ENCODE assay signal across 9 cellular contexts in genomic region chr7:93117327-93117726, GRCh38. TPM values are rescaled to one million over a fixed set of nuclear protein-coding genes. Genes with fewer than 3 reads are reported as not detected.
DNase-seq lines count a peak whose midpoint lies in the region; ATAC-seq and TF ChIP-seq lines count a peak whose summit lies in the region.
"Had no signal": no experiment of that assay in that cellular context is flagged by ENCODE, and none has a peak within 500 bp of the region (broad histone marks: within the 10 kb centered on the region; RNA-seq: fewer than 3 reads in every experiment).

No MANE protein-coding gene starts in this region.

- H3K4me3 ChIP-seq in tibial nerve = peak overlapping the region; percentile 28 to 53 (median 42)

- H3K27ac Mint-ChIP-seq in activated CD8-positive, alpha-beta memory T cell treated with anti-CD3 and anti-CD28 coated beads, Interleukin-2, amount 10 ng/mL, durations not matched to agents 7 days and 5 days = peak overlapping the region; percentile 83
- peak overlapping the region; percentile 82 for H3K27ac Mint-ChIP-seq in T-helper 1 cell treated with Interleukin-12 subunit alpha and Interleukin-12 subunit beta and Interleukin-4 antibody, amounts not matched to agents 30 μg/mL and 1 μg/mL, for 36 hours
- H3K27ac Mint-ChIP-seq in immature natural killer cell = peak overlapping the region; percentile 91 to 99 (median 96)

- no peaks in the 10 kb centered on the region for H3K27me3 ChIP-seq in tibial nerve

- H3K9me3 ChIP-seq in tibial nerve = peaks cover 0 to 33% (median 1%) of the 10 kb centered on the region in 4 donors

- ATAC-seq in activated CD8-positive, alpha-beta memory T cell treated with anti-CD3 and anti-CD28 coated beads, Interleukin-2, amount 10 ng/mL, durations not matched to agents 7 days and 5 days = no peak
- no peak for ATAC-seq in GM19452 (IDR thresholded peaks at IDR 0.05; ENCODE audit: unreplicated experiment)
- no peak for ATAC-seq in GM19035 (IDR thresholded peaks at IDR 0.05; ENCODE audit: unreplicated experiment)

- no peak for TF ChIP-seq EP300 in tibial nerve (IDR thresholded peaks at IDR 0.05)

- TF ChIP-seq POLR2A in tibial nerve (IDR thresholded peaks at IDR 0.05) = no peak

- H3K27ac ChIP-seq in tibial nerve = peak overlapping the region in 3 of 4 donors; percentile 64 to 81 (median 77)

- no peak for DNase-seq in activated CD8-positive, alpha-beta memory T cell treated with anti-CD3 and anti-CD28 coated beads, Interleukin-2, amount 10 ng/mL, durations not matched to agents 7 days and 5 days
- DNase-seq in activated CD8-positive, alpha-beta memory T cell treated with anti-CD3 and anti-CD28 coated beads for 24 hours = no peak
- peak; percentile 0 to 9 (median 7) for DNase-seq in immature natural killer cell
- DNase-seq in tibial nerve (ENCODE audit: low spot score in 2 of 2) = no peak
- no peak for DNase-seq in NCI-H526 (lab: John Stamatoyannopoulos, UW)
- DNase-seq: glutamatergic neuron had no signal

- H3K27me3 Mint-ChIP-seq in activated CD8-positive, alpha-beta memory T cell treated with anti-CD3 and anti-CD28 coated beads, Interleukin-2, amount 10 ng/mL, durations not matched to agents 7 days and 5 days = no peaks in the 10 kb centered on the region
- no peaks in the 10 kb centered on the region for H3K27me3 Mint-ChIP-seq in T-helper 1 cell treated with Interleukin-12 subunit alpha and Interleukin-12 subunit beta and Interleukin-4 antibody, amounts not matched to agents 30 μg/mL and 1 μg/mL, for 36 hours (ENCODE audit: low read depth)
- H3K27me3 Mint-ChIP-seq in immature natural killer cell (ENCODE audit: low read depth in 3 of 3) = peaks cover 0 to 3% (median 2%) of the 10 kb centered on the region in 3 donors

- 18 to 26% methylated on average over 1 of the region's 1 CpG for WGBS in tibial nerve, 2 donors

- peaks cover 84% of the 10 kb centered on the region for H3K36me3 Mint-ChIP-seq in activated CD8-positive, alpha-beta memory T cell treated with anti-CD3 and anti-CD28 coated beads, Interleukin-2, amount 10 ng/mL, durations not matched to agents 7 days and 5 days
- H3K36me3 Mint-ChIP-seq in T-helper 1 cell treated with Interleukin-12 subunit alpha and Interleukin-12 subunit beta and Interleukin-4 antibody, amounts not matched to agents 30 μg/mL and 1 μg/mL, for 36 hours (ENCODE audit: low read depth) = peaks cover 73% of the 10 kb centered on the region
- H3K36me3 Mint-ChIP-seq in immature natural killer cell = peaks cover 24 to 46% (median 45%) of the 10 kb centered on the region in 3 donors

- peak overlapping the region; percentile 89 for H3K4me3 Mint-ChIP-seq in activated CD8-positive, alpha-beta memory T cell treated with anti-CD3 and anti-CD28 coated beads, Interleukin-2, amount 10 ng/mL, durations not matched to agents 7 days and 5 days
- H3K4me3 Mint-ChIP-seq in T-helper 1 cell treated with Interleukin-12 subunit alpha and Interleukin-12 subunit beta and Interleukin-4 antibody, amounts not matched to agents 30 μg/mL and 1 μg/mL, for 36 hours = peak overlapping the region; percentile 89
- peak overlapping the region; percentile 90 to 96 (median 91) for H3K4me3 Mint-ChIP-seq in immature natural killer cell

- TF ChIP-seq CTCF in tibial nerve (IDR thresholded peaks at IDR 0.05) = no peak

- H3K4me1 ChIP-seq in tibial nerve = peaks cover 0 to 37% (median 11%) of the 10 kb centered on the region in 4 donors

- CTCF ChIA-PET in activated CD8-positive, alpha-beta memory T cell treated with anti-CD3 and anti-CD28 coated beads, Interleukin-2, amount 10 ng/mL, durations not matched to agents 7 days and 5 days (lab: Charles Lee) = interaction anchor here (1.1 to 2.0 kb wide), 8 partner anchors 17 to 285 kb away, joined by 3 to 6 read pairs (median 3); partner anchors contain the start of gene VPS50

- peaks cover 40% of the 10 kb centered on the region for H3K4me1 Mint-ChIP-seq in activated CD8-positive, alpha-beta memory T cell treated with anti-CD3 and anti-CD28 coated beads, Interleukin-2, amount 10 ng/mL, durations not matched to agents 7 days and 5 days
- H3K4me1 Mint-ChIP-seq in T-helper 1 cell treated with Interleukin-12 subunit alpha and Interleukin-12 subunit beta and Interleukin-4 antibody, amounts not matched to agents 30 μg/mL and 1 μg/mL, for 36 hours (ENCODE audit: low read depth) = peaks cover 51% of the 10 kb centered on the region
- H3K4me1 Mint-ChIP-seq in immature natural killer cell = peaks cover 55 to 61% of the 10 kb centered on the region in 2 donors

- H3K36me3 ChIP-seq in tibial nerve = peaks cover 0 to 44% (median 0%) of the 10 kb centered on the region in 3 donors

- H3K9me3 Mint-ChIP-seq in activated CD8-positive, alpha-beta memory T cell treated with anti-CD3 and anti-CD28 coated beads, Interleukin-2, amount 10 ng/mL, durations not matched to agents 7 days and 5 days (ENCODE audit: low read depth) = peaks cover 19% of the 10 kb centered on the region
- H3K9me3 Mint-ChIP-seq in T-helper 1 cell treated with Interleukin-12 subunit alpha and Interleukin-12 subunit beta and Interleukin-4 antibody, amounts not matched to agents 30 μg/mL and 1 μg/mL, for 36 hours = peaks cover 34% of the 10 kb centered on the region
- H3K9me3 Mint-ChIP-seq in immature natural killer cell = peaks cover 4 to 18% (median 13%) of the 10 kb centered on the region in 6 donors

RNA-seq across cellular contexts. Expression of gene SAMD9, which starts 0.5 kb away (rescaled TPM):
- 10 to 100 TPM; 60.1 to 85.6 TPM for total RNA-seq in activated CD8-positive, alpha-beta memory T cell treated with anti-CD3 and anti-CD28 coated beads, Interleukin-2, amount 10 ng/mL, durations not matched to agents 7 days and 5 days
- 10 to 100 TPM; 15.8 to 43.7 (median 23.3) TPM for polyA plus RNA-seq in immature natural killer cell
- total RNA-seq in tibial nerve = 10 to 100 TPM in 1 of 4 donors, 1 to 10 TPM in 3; 5.9 to 12.7 (median 7.1) TPM

RNA-seq across cellular contexts. Expression of gene SAMD9L, which starts 30.9 kb away (rescaled TPM):
- 100 to 1,000 TPM; 119 to 181 TPM for total RNA-seq in activated CD8-positive, alpha-beta memory T cell treated with anti-CD3 and anti-CD28 coated beads, Interleukin-2, amount 10 ng/mL, durations not matched to agents 7 days and 5 days
- polyA plus RNA-seq in immature natural killer cell = 10 to 100 TPM; 35.9 to 78.2 (median 44.8) TPM
- 10 to 100 TPM; 10.3 to 19.0 (median 13.3) TPM for total RNA-seq in tibial nerve

Comparison
In these comparisons a context has a peak if more than half of its experiments do, and no peak if none do; other contexts are left out.
1. DNase-seq: peak in immature natural killer cell (3 of 3); none in activated CD8-positive, alpha-beta memory T cell treated with anti-CD3 and anti-CD28 coated beads, Interleukin-2, amount 10 ng/mL, durations not matched to agents 7 days and 5 days (single experiment), activated CD8-positive, alpha-beta memory T cell treated with anti-CD3 and anti-CD28 coated beads for 24 hours (single experiment), tibial nerve (0 of 2) and NCI-H526 (0 of 2).
2. RNA of gene SAMD9, which starts 0.5 kb away (total RNA-seq): 60.1 to 85.6 TPM in activated CD8-positive, alpha-beta memory T cell treated with anti-CD3 and anti-CD28 coated beads, Interleukin-2, amount 10 ng/mL, durations not matched to agents 7 days and 5 days; 5.9 to 12.7 TPM in tibial nerve; every median in the first group is over 4 times any median in the second.
3. RNA of gene SAMD9L, which starts 30.9 kb away (total RNA-seq): 119 to 181 TPM in activated CD8-positive, alpha-beta memory T cell treated with anti-CD3 and anti-CD28 coated beads, Interleukin-2, amount 10 ng/mL, durations not matched to agents 7 days and 5 days; 10.3 to 19.0 TPM in tibial nerve; every median in the first group is over 4 times any median in the second.
4. Peak in every context shown above with its lines, with median percentiles within 50 percentile points of each other: H3K27ac Mint-ChIP-seq and H3K4me3 Mint-ChIP-seq.